In the genomic region with DNA sequence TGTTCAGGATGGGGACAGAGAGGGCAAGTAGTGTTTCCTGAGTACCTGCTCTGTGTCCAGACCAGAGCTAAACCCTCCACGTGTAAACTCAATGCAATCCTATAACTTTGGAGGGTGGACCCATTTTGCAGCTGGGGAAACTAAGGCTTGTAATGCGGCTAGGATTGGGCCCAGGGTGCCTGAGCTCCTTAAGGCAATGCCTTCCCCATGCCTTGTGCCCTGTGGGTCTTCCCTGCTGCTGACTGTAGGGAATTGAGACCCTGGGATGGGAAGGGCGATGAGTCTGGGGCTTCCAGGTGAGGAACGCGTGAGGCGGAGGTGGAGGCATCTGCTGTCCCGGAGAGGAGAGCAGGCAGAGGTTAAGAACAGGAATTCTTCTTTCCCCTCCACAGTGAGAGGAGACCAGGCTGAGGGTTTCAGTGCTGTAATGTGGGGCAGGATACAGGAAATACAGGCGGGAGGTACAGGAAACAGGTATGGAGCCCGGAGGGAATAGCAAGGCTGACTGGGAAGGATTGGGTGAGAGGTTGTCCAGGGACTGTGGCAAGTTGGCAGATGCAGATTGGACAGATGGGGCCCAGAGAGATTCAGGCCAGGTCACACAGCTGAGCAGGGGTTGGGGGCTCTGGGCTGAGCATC, we compare ENCODE assay signal across 2 cellular contexts.
TF ChIP-seq lines count a peak whose summit lies in the region.

No MANE protein-coding gene starts in this region.

TF ChIP-seq in SK-N-SH, 30 proteins besides CTCF, POLR2A, EP300 and RAD21:
- TF ChIP-seq, protein P1, sequence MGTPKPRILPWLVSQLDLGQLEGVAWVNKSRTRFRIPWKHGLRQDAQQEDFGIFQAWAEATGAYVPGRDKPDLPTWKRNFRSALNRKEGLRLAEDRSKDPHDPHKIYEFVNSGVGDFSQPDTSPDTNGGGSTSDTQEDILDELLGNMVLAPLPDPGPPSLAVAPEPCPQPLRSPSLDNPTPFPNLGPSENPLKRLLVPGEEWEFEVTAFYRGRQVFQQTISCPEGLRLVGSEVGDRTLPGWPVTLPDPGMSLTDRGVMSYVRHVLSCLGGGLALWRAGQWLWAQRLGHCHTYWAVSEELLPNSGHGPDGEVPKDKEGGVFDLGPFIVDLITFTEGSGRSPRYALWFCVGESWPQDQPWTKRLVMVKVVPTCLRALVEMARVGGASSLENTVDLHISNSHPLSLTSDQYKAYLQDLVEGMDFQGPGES (IDR thresholded peaks at IDR 0.05; ENCODE audit: low read depth, low read length), result no peak
- no peak for TF ChIP-seq GABPA (IDR thresholded peaks at IDR 0.05; ENCODE audit: low read depth)
- no peak for TF ChIP-seq FOSL2 (IDR thresholded peaks at IDR 0.05; ENCODE audit: borderline replicate concordance, low read depth)
- TF ChIP-seq, protein P2, sequence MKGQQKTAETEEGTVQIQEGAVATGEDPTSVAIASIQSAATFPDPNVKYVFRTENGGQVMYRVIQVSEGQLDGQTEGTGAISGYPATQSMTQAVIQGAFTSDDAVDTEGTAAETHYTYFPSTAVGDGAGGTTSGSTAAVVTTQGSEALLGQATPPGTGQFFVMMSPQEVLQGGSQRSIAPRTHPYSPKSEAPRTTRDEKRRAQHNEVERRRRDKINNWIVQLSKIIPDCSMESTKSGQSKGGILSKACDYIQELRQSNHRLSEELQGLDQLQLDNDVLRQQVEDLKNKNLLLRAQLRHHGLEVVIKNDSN (IDR thresholded peaks at IDR 0.05; ENCODE audit: borderline replicate concordance, low read depth), result no peak
- TF ChIP-seq YY1 (IDR thresholded peaks at IDR 0.05; ENCODE audit: low read depth), result no peak
- no peak for TF ChIP-seq RFX5 (IDR thresholded peaks at IDR 0.05; ENCODE audit: low read length)
- no peak for TF ChIP-seq RCOR1 (IDR thresholded peaks at IDR 0.05; ENCODE audit: low read length)
- TF ChIP-seq TCF12 (IDR thresholded peaks at IDR 0.05), result no peak
- no peak for TF ChIP-seq REST (IDR thresholded peaks at IDR 0.05; ENCODE audit: low read depth, low read length)
- no peak for TF ChIP-seq MEF2A (IDR thresholded peaks at IDR 0.05; ENCODE audit: borderline replicate concordance, low read depth)
- no peak for TF ChIP-seq PBX3 (IDR thresholded peaks at IDR 0.05)
- TF ChIP-seq, protein P3, sequence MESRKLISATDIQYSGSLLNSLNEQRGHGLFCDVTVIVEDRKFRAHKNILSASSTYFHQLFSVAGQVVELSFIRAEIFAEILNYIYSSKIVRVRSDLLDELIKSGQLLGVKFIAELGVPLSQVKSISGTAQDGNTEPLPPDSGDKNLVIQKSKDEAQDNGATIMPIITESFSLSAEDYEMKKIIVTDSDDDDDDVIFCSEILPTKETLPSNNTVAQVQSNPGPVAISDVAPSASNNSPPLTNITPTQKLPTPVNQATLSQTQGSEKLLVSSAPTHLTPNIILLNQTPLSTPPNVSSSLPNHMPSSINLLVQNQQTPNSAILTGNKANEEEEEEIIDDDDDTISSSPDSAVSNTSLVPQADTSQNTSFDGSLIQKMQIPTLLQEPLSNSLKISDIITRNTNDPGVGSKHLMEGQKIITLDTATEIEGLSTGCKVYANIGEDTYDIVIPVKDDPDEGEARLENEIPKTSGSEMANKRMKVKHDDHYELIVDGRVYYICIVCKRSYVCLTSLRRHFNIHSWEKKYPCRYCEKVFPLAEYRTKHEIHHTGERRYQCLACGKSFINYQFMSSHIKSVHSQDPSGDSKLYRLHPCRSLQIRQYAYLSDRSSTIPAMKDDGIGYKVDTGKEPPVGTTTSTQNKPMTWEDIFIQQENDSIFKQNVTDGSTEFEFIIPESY (IDR thresholded peaks at IDR 0.05; ENCODE audit: borderline replicate concordance, low read depth), result no peak
- TF ChIP-seq FOXJ3 (CRISPR knock-in tag; IDR thresholded peaks at IDR 0.05), result no peak
- no peak for TF ChIP-seq NFIC (IDR thresholded peaks at IDR 0.05; ENCODE audit: borderline replicate concordance)
- TF ChIP-seq USF2 (IDR thresholded peaks at IDR 0.05; ENCODE audit: borderline replicate concordance, low read depth, low read length), result no peak

TF ChIP-seq in SK-N-SH treated with all-trans-retinoic acid at 6 μM for 48 hours, 23 proteins besides CTCF, POLR2A, EP300 and RAD21 (continued from another document):
- TF ChIP-seq, protein P4, sequence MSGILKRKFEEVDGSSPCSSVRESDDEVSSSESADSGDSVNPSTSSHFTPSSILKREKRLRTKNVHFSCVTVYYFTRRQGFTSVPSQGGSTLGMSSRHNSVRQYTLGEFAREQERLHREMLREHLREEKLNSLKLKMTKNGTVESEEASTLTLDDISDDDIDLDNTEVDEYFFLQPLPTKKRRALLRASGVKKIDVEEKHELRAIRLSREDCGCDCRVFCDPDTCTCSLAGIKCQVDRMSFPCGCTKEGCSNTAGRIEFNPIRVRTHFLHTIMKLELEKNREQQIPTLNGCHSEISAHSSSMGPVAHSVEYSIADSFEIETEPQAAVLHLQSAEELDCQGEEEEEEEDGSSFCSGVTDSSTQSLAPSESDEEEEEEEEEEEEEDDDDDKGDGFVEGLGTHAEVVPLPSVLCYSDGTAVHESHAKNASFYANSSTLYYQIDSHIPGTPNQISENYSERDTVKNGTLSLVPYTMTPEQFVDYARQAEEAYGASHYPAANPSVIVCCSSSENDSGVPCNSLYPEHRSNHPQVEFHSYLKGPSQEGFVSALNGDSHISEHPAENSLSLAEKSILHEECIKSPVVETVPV (CRISPR knock-in tag; IDR thresholded peaks at IDR 0.05), result no peak
- TF ChIP-seq ZC3H10 (CRISPR knock-in tag; IDR thresholded peaks at IDR 0.05), result no peak
- TF ChIP-seq ZNF8 (CRISPR knock-in tag; IDR thresholded peaks at IDR 0.05), result no peak
- TF ChIP-seq ZFP3 (CRISPR knock-in tag; IDR thresholded peaks at IDR 0.05), result no peak
- TF ChIP-seq OSR1 (CRISPR knock-in tag; IDR thresholded peaks at IDR 0.05), result no peak
- TF ChIP-seq ZNF70 (CRISPR knock-in tag; IDR thresholded peaks at IDR 0.05), result no peak
- no peak for TF ChIP-seq ZNF565 (CRISPR knock-in tag; conservative IDR thresholded peaks at IDR 0.05; ENCODE audit: low read depth)
- TF ChIP-seq BACH2 (CRISPR knock-in tag; IDR thresholded peaks at IDR 0.05; ENCODE audit: borderline replicate concordance), result no peak
- TF ChIP-seq PPARA (CRISPR knock-in tag; IDR thresholded peaks at IDR 0.05; ENCODE audit: borderline replicate concordance), result no peak
- TF ChIP-seq SNAI2 (CRISPR knock-in tag; IDR thresholded peaks at IDR 0.05), result no peak
- TF ChIP-seq ARNTL (CRISPR knock-in tag; IDR thresholded peaks at IDR 0.05; ENCODE audit: borderline replicate concordance, low read depth), result no peak
TF ChIP-seq in SK-N-SH treated with all-trans-retinoic acid at 6 μM for 48 hours: peak in this region for 0.
